In genomic region chr4:6901669-6902317, GRCh38 we compare ENCODE assay signal across 26 cellular contexts. TPM values are rescaled to one million over a fixed set of nuclear protein-coding genes. Genes with fewer than 3 reads are reported as not detected.
A peak's percentile ranks its signal among the peaks of the same experiment; 100 is the strongest.
DNase-seq lines count a peak whose midpoint lies in the region; ATAC-seq, FAIRE-seq and TF ChIP-seq lines count a peak whose summit lies in the region.
"Had no signal": no experiment of that assay in that cellular context is flagged by ENCODE, and none has a peak within 500 bp of the region (broad histone marks: within the 10 kb centered on the region; RNA-seq: fewer than 3 reads in every experiment).

No MANE protein-coding gene starts in this region.

- H3K27ac Mint-ChIP-seq in activated T-helper 1 cell treated with anti-CD3 and anti-CD28 coated beads, Interleukin-12 subunit alpha, Interleukin-12 subunit beta, Interleukin-2, Interleukin-4 antibody, amounts not matched to agents 30 ng/mL and 10 ng/mL and 1 ng/mL, durations not matched to agents 14 hours and 24 hours and 36 hours, result peak overlapping the region; percentile 78

- intact Hi-C loops in activated T-helper 1 cell treated with anti-CD3 and anti-CD28 coated beads, Interleukin-12 subunit alpha, Interleukin-12 subunit beta, Interleukin-2, Interleukin-4 antibody, amounts not matched to agents 30 ng/mL and 10 ng/mL and 1 ng/mL, durations not matched to agents 14 hours and 24 hours and 36 hours (cut with micrococcal nuclease), result loop anchor here (10.0 kb wide), 1 partner anchor 717 kb away; no protein-coding TSS in a partner anchor
- intact Hi-C loops in kidney (cut with DNase I), result no loop called here

- no peak overlapping the region for H3K4me3 ChIP-seq in A549
- H3K4me3 ChIP-seq in BLaER1 treated with 17β-estradiol and CSF1 and Interleukin-3, amounts not matched to agents 10 nM and 100 nM, result peak overlapping the region in 5 of 10 experiments; percentile 11 to 46 (median 20); a peak in 6 of 20 replicates
- H3K4me3 ChIP-seq in mesendoderm (ENCODE audit: low read length), result no peak overlapping the region
- no peak overlapping the region for H3K4me3 ChIP-seq in kidney (ENCODE audit: low read length in 2 of 2)
- no peak overlapping the region for H3K4me3 ChIP-seq in HAP-1
- H3K4me3 ChIP-seq: left lung, prostate gland, smooth muscle cell, tibial artery had no signal

- no peak overlapping the region for H2BK120ac ChIP-seq in mesendoderm (ENCODE audit: low read depth, low read length)

- peaks cover under 1% of the 10 kb centered on the region for H3K9me3 Mint-ChIP-seq in activated T-helper 1 cell treated with anti-CD3 and anti-CD28 coated beads, Interleukin-12 subunit alpha, Interleukin-12 subunit beta, Interleukin-2, Interleukin-4 antibody, amounts not matched to agents 30 ng/mL and 10 ng/mL and 1 ng/mL, durations not matched to agents 14 hours and 24 hours and 36 hours
- H3K9me3 Mint-ChIP-seq: activated naive CD4-positive, alpha-beta T cell treated with anti-CD3 and anti-CD28 coated beads, Interleukin-2, amount 10 ng/mL, durations not matched to agents 7 days and 5 days; neural crest cell had no signal

- TF ChIP-seq EP300 in A549 (IDR thresholded peaks at IDR 0.05), result no peak

- peaks cover 61% of the 10 kb centered on the region for H3K4me1 Mint-ChIP-seq in activated T-helper 1 cell treated with anti-CD3 and anti-CD28 coated beads, Interleukin-12 subunit alpha, Interleukin-12 subunit beta, Interleukin-2, Interleukin-4 antibody, amounts not matched to agents 30 ng/mL and 10 ng/mL and 1 ng/mL, durations not matched to agents 14 hours and 24 hours and 36 hours (ENCODE audit: low read depth)
- H3K4me1 Mint-ChIP-seq: neural crest cell had no signal

- no peak overlapping the region for H2AK5ac ChIP-seq in mesendoderm (ENCODE audit: low read length)

- no peaks in the 10 kb centered on the region for H3K4me1 ChIP-seq in A549
- H3K4me1 ChIP-seq in BLaER1 treated with 17β-estradiol and CSF1 and Interleukin-3, amounts not matched to agents 10 nM and 100 nM, result peaks cover 80 to 87% (median 81%) of the 10 kb centered on the region in 10 experiments
- peaks cover 2% of the 10 kb centered on the region for H3K4me1 ChIP-seq in mesendoderm (ENCODE audit: control insufficient read depth, low read depth, low read length)
- peaks cover 0 to 3% of the 10 kb centered on the region in 2 donors for H3K4me1 ChIP-seq in kidney (ENCODE audit: control insufficient read depth in 1 of 2, insufficient read depth in 1 of 2, low read depth in 1 of 2, low read length in 2 of 2)
- no peaks in the 10 kb centered on the region for H3K4me1 ChIP-seq in HAP-1
- H3K4me1 ChIP-seq: prostate gland had no signal

- no peaks in the 10 kb centered on the region for H3K36me3 ChIP-seq in BLaER1 treated with 17β-estradiol and CSF1 and Interleukin-3, amounts not matched to agents 10 nM and 100 nM
- H3K36me3 ChIP-seq in mesendoderm (ENCODE audit: control insufficient read depth, insufficient read depth, low read length) (no peaks in the 10 kb centered on the region), kidney (ENCODE audit: control insufficient read depth in 1 of 2, insufficient read depth in 2 of 2, low read length in 2 of 2) (no peaks in the 10 kb centered on the region), HAP-1 (replicated peaks) (no peaks in the 10 kb centered on the region)
- H3K36me3 ChIP-seq: left lung, prostate gland, tibial artery had no signal

- in situ Hi-C loops in HAP-1 (cut with MboI; ENCODE audit: low sequenced_read_pairs), result no loop called here

- peak overlapping the region; percentile 30 for H3K4me3 Mint-ChIP-seq in activated T-helper 1 cell treated with anti-CD3 and anti-CD28 coated beads, Interleukin-12 subunit alpha, Interleukin-12 subunit beta, Interleukin-2, Interleukin-4 antibody, amounts not matched to agents 30 ng/mL and 10 ng/mL and 1 ng/mL, durations not matched to agents 14 hours and 24 hours and 36 hours
- H3K4me3 Mint-ChIP-seq: activated naive CD4-positive, alpha-beta T cell treated with anti-CD3 and anti-CD28 coated beads, Interleukin-2, amount 10 ng/mL, durations not matched to agents 7 days and 5 days; neural crest cell had no signal

- H3K4me2 ChIP-seq in A549, result no peak overlapping the region
- peak overlapping the region; percentile 63 to 100 (median 85) for H3K4me2 ChIP-seq in BLaER1 treated with 17β-estradiol and CSF1 and Interleukin-3, amounts not matched to agents 10 nM and 100 nM
- H3K4me2 ChIP-seq in mesendoderm (ENCODE audit: low read length), result no peak overlapping the region

- WGBS in A549 (ENCODE audit: missing lambda C conversion rate), result 88% methylated on average over 11 of the region's 24 CpGs
- WGBS in mesendoderm (ENCODE audit: extremely low coverage, insufficient coverage, low lambda C conversion rate), result no CpG with 5 or more reads among the region's 24 CpGs

- H3K4ac ChIP-seq in mesendoderm (ENCODE audit: low read depth, low read length), result no peak overlapping the region

- no peak overlapping the region for H2BK15ac ChIP-seq in mesendoderm (replicated peaks; ENCODE audit: low read depth)

- H3K79me1 ChIP-seq in mesendoderm (ENCODE audit: low read length), result no peaks in the 10 kb centered on the region

- H3K36me3 Mint-ChIP-seq in activated T-helper 1 cell treated with anti-CD3 and anti-CD28 coated beads, Interleukin-12 subunit alpha, Interleukin-12 subunit beta, Interleukin-2, Interleukin-4 antibody, amounts not matched to agents 30 ng/mL and 10 ng/mL and 1 ng/mL, durations not matched to agents 14 hours and 24 hours and 36 hours (ENCODE audit: low read depth), result peaks cover 2% of the 10 kb centered on the region

- H3K18ac ChIP-seq in mesendoderm (ENCODE audit: low read length), result peak overlapping the region; percentile 29

- DNase-seq in A549 (ENCODE audit: low read depth in 1 of 2, low spot score in 1 of 2) (no peak), mesendoderm (no peak), NCI-H526 treated with DMSO at 0.1 percent for 48 hours (lab: John Stamatoyannopoulos, UW) (no peak), putamen (ENCODE audit: low spot score) (no peak), kidney (no peak), HAP-1 (ENCODE audit: low spot score in 2 of 2) (no peak)
- no peak for DNase-seq in activated T-helper 1 cell treated with anti-CD3 and anti-CD28 coated beads, Interleukin-12 subunit alpha, Interleukin-12 subunit beta, Interleukin-2, Interleukin-4 antibody, amounts not matched to agents 30 ng/mL and 10 ng/mL and 1 ng/mL, durations not matched to agents 14 hours and 24 hours and 36 hours (ENCODE audit: low spot score)
- DNase-seq: activated naive CD4-positive, alpha-beta T cell treated with anti-CD3 and anti-CD28 coated beads, Interleukin-2, amount 10 ng/mL, durations not matched to agents 7 days and 5 days; activated T-cell treated with anti-CD3 and anti-CD28 coated beads for 4 hours; anterior cingulate cortex; GF-D8; HCEC 1CT; MV-4-11; NCI-H1694 treated with DMSO at 0.1 percent for 48 hours; NCI-H774; OCI-M1; SHP77 treated with DMSO at 0.1 percent for 48 hours; stimulated activated CD4-positive, alpha-beta T cell treated with anti-CD3 and anti-CD28 coated beads, Interleukin-2, amount 100 ng/mL, for 48 hours; stimulated activated naive CD4-positive, alpha-beta T cell treated with Interleukin-2 at 50 U/mL for 16 hours; tibial artery had no signal

- no peak overlapping the region for H4K5ac ChIP-seq in mesendoderm (ENCODE audit: low read length)

- H3K56ac ChIP-seq in mesendoderm (ENCODE audit: low read length), result peak overlapping the region; percentile 58

- H3K27me3 ChIP-seq in BLaER1 treated with 17β-estradiol and CSF1 and Interleukin-3, amounts not matched to agents 10 nM and 100 nM, result no peaks in the 10 kb centered on the region
- H3K27me3 ChIP-seq in mesendoderm (ENCODE audit: insufficient read depth, low read length, poor library complexity) (no peaks in the 10 kb centered on the region), HAP-1 (ENCODE audit: low read depth) (no peaks in the 10 kb centered on the region)

- TF ChIP-seq RAD21 in A549 (conservative IDR thresholded peaks at IDR 0.05 in 1 of 2, IDR thresholded peaks at IDR 0.05 in 1 of 2), result no peak

- H4K20me1 ChIP-seq in BLaER1 treated with 17β-estradiol and CSF1 and Interleukin-3, amounts not matched to agents 10 nM and 100 nM, result no peaks in the 10 kb centered on the region

- H3K9me3 ChIP-seq in A549 (no peaks in the 10 kb centered on the region), kidney (ENCODE audit: control insufficient read depth in 1 of 2, low read length in 2 of 2) (no peaks in the 10 kb centered on the region), HAP-1 (no peaks in the 10 kb centered on the region)
- H3K9me3 ChIP-seq in BLaER1 treated with 17β-estradiol and CSF1 and Interleukin-3, amounts not matched to agents 10 nM and 100 nM (replicated peaks in 1 of 11), result peaks cover 0 to 4% (median 0%) of the 10 kb centered on the region in 11 experiments; a peak in 3 of 22 replicates
- H3K9me3 ChIP-seq: left lung, prostate gland, tibial artery had no signal

- no peaks in the 10 kb centered on the region for H3K79me2 ChIP-seq in mesendoderm (ENCODE audit: control insufficient read depth, insufficient read depth, low read length)

- ATAC-seq in A549, result 0 out of 6 replicates have a peak, but pooled peaks of 1 of the 2 experiments have one; percentile 39
- ATAC-seq: left lung had no signal

- POLR2A ChIA-PET in A549 (lab: Yijun Ruan, JAX), result no interaction called here

- no peak for TF ChIP-seq POLR2A in A549 (IDR thresholded peaks at IDR 0.05; ENCODE audit: low read length)

- H4K8ac ChIP-seq in mesendoderm (ENCODE audit: low read depth, low read length), result no peak overlapping the region

- H2BK5ac ChIP-seq in mesendoderm (ENCODE audit: low read length), result no peak overlapping the region

- FAIRE-seq in A549 (lab: Jason Lieb, UNC) (no peak), kidney (lab: Jason Lieb, UNC) (no peak)

- no peak overlapping the region for H3K23ac ChIP-seq in mesendoderm (ENCODE audit: low read length)

- CTCF ChIA-PET in A549 (lab: Yijun Ruan, JAX), result no interaction called here

- 0 out of 6 replicates have a peak overlapping the region, but pooled peaks have one; percentile 8 to 16 for H3K27ac ChIP-seq in A549
- peak overlapping the region; percentile 19 to 99 (median 72); a peak in 20 of 22 replicates for H3K27ac ChIP-seq in BLaER1 treated with 17β-estradiol and CSF1 and Interleukin-3, amounts not matched to agents 10 nM and 100 nM
- H3K27ac ChIP-seq in mesendoderm (ENCODE audit: low read depth, low read length), result no peak overlapping the region
- H3K27ac ChIP-seq in kidney (ENCODE audit: low read depth in 2 of 2, low read length in 2 of 2), result no peak overlapping the region
- H3K27ac ChIP-seq: epithelial cell of prostate, left lung, prostate gland, tibial artery had no signal

- H3K9ac ChIP-seq in BLaER1 treated with 17β-estradiol and CSF1 and Interleukin-3, amounts not matched to agents 10 nM and 100 nM, result peak overlapping the region; percentile 1 to 73 (median 66); a peak in 19 of 22 replicates
- H3K9ac ChIP-seq in mesendoderm (ENCODE audit: low read length) (no peak overlapping the region), kidney (ENCODE audit: low read length in 2 of 2) (no peak overlapping the region)

- no peak for TF ChIP-seq CTCF in A549 (IDR thresholded peaks at IDR 0.05)
- no peak for TF ChIP-seq CTCF in kidney (IDR thresholded peaks at IDR 0.05; ENCODE audit: borderline replicate concordance, extremely low read depth, insufficient read depth)

- no peaks in the 10 kb centered on the region for H3K27me3 Mint-ChIP-seq in activated T-helper 1 cell treated with anti-CD3 and anti-CD28 coated beads, Interleukin-12 subunit alpha, Interleukin-12 subunit beta, Interleukin-2, Interleukin-4 antibody, amounts not matched to agents 30 ng/mL and 10 ng/mL and 1 ng/mL, durations not matched to agents 14 hours and 24 hours and 36 hours (ENCODE audit: insufficient read depth)

RNA-seq across cellular contexts. Expression of gene TBC1D14, which starts 7.8 kb away (rescaled TPM):
- polyA plus RNA-seq in A549 (2011; rRNA removed) (35.8 and 39.0 TPM in 2 replicates), A549 (2017; fragmentation: RNase III; extraction: RNeasy Plus Mini Kit Qiagen cat#74134 plus additional on column Dnase treatment) (25.4 to 30.2 TPM (median 28.3 TPM) in 3 replicates), kidney (ENCODE audit: insufficient read depth, low read depth, low replicate concordance) (44.9 TPM)
- 29.8 and 36.1 TPM in 2 replicates for polyA plus RNA-seq in A549 (2012; cell fraction: cytosol; rRNA removed)
- polyA plus RNA-seq in A549 (2012; cell fraction: nucleus; rRNA removed), result 25.3 and 31.9 TPM in 2 replicates
- 37.2 and 39.4 TPM in 2 replicates for polyA minus RNA-seq in A549 (2011; rRNA and poly(A)+ RNA removed)
- total RNA-seq in activated T-helper 1 cell treated with anti-CD3 and anti-CD28 coated beads, Interleukin-12 subunit alpha, Interleukin-12 subunit beta, Interleukin-2, Interleukin-4 antibody, amounts not matched to agents 30 ng/mL and 10 ng/mL and 1 ng/mL, durations not matched to agents 14 hours and 24 hours and 36 hours, result 58.1 and 59.7 TPM in 2 replicates
- polyA plus RNA-seq in mesendoderm (2013, experiment 1 of 2), result 28.0 TPM
- 30.1 TPM for polyA plus RNA-seq in mesendoderm (2013, experiment 2 of 2)
- total RNA-seq in kidney, result 77.7 TPM

Comparison
In these comparisons a context has a peak if more than half of its experiments do, and no peak if none do; other contexts are left out.
1. H3K27ac ChIP-seq: peak in A549 (2 of 2) and BLaER1 treated with 17β-estradiol and CSF1 and Interleukin-3, amounts not matched to agents 10 nM and 100 nM (11 of 11); none in mesendoderm (single experiment) and kidney (0 of 2).
2. H3K4me2 ChIP-seq: peak in BLaER1 treated with 17β-estradiol and CSF1 and Interleukin-3, amounts not matched to agents 10 nM and 100 nM (11 of 11); none in A549 (single experiment) and mesendoderm (single experiment).
3. H3K9ac ChIP-seq: peak in BLaER1 treated with 17β-estradiol and CSF1 and Interleukin-3, amounts not matched to agents 10 nM and 100 nM (11 of 11); none in mesendoderm (single experiment) and kidney (0 of 2).